In genomic region chr16:722835-723633, GRCh38 we compare ENCODE assay signal across 1 cellular context.
TF ChIP-seq lines count a peak whose summit lies in the region.

No MANE protein-coding gene starts in this region.

TF ChIP-seq in H1, 55 proteins besides CTCF, POLR2A, EP300 and RAD21:
- no peak for TF ChIP-seq E2F6 (IDR thresholded peaks at IDR 0.05)
- TF ChIP-seq BACH1 (IDR thresholded peaks at IDR 0.05; ENCODE audit: low read length), result no peak
- TF ChIP-seq SP4 (IDR thresholded peaks at IDR 0.05; ENCODE audit: low read length), result no peak
- TF ChIP-seq, protein P1, sequence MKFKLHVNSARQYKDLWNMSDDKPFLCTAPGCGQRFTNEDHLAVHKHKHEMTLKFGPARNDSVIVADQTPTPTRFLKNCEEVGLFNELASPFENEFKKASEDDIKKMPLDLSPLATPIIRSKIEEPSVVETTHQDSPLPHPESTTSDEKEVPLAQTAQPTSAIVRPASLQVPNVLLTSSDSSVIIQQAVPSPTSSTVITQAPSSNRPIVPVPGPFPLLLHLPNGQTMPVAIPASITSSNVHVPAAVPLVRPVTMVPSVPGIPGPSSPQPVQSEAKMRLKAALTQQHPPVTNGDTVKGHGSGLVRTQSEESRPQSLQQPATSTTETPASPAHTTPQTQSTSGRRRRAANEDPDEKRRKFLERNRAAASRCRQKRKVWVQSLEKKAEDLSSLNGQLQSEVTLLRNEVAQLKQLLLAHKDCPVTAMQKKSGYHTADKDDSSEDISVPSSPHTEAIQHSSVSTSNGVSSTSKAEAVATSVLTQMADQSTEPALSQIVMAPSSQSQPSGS (IDR thresholded peaks at IDR 0.05; ENCODE audit: low read length), result no peak
- TF ChIP-seq KDM4A (IDR thresholded peaks at IDR 0.05; ENCODE audit: low read depth, low read length, severe bottlenecking), result no peak
- TF ChIP-seq NRF1 (IDR thresholded peaks at IDR 0.05; ENCODE audit: low read depth, low read length), result no peak
